In genomic region chr3:117589454-117589853, GRCh38 we compare ENCODE assay signal across 12 cellular contexts.
A peak's percentile ranks its signal among the peaks of the same experiment; 100 is the strongest.
DNase-seq lines count a peak whose midpoint lies in the region; TF ChIP-seq lines count a peak whose summit lies in the region.
"Had no signal": no experiment of that assay in that cellular context is flagged by ENCODE, and none has a peak within 500 bp of the region (broad histone marks: within the 10 kb centered on the region; RNA-seq: fewer than 3 reads in every experiment).

No MANE protein-coding gene starts in this region.

- H3K4me3 ChIP-seq in esophagus muscularis mucosa: no peak overlapping the region
- H3K4me3 ChIP-seq: esophagus squamous epithelium had no signal

- H3K36me3 ChIP-seq in esophagus muscularis mucosa: no peaks in the 10 kb centered on the region
- H3K36me3 ChIP-seq: esophagus squamous epithelium had no signal

- intact Hi-C loops in esophagus muscularis mucosa (cut with DNase I): no loop called here

- no peak for TF ChIP-seq POLR2A in esophagus muscularis mucosa (IDR thresholded peaks at IDR 0.05; ENCODE audit: low read depth)

- no peaks in the 10 kb centered on the region for H3K9me3 ChIP-seq in esophagus muscularis mucosa
- H3K9me3 ChIP-seq: esophagus squamous epithelium had no signal

- H3K27me3 ChIP-seq in esophagus muscularis mucosa: no peaks in the 10 kb centered on the region
- H3K27me3 ChIP-seq: esophagus squamous epithelium had no signal

- DNase-seq in DMS 273 (lab: John Stamatoyannopoulos, UW; ENCODE audit: unreplicated experiment): peak; percentile 59
- peak; percentile 95 for DNase-seq in NCI-H1436 (lab: John Stamatoyannopoulos, UW)
- DNase-seq in NCI-H748 (lab: John Stamatoyannopoulos, UW; ENCODE audit: unreplicated experiment): peak; percentile 78
- peak; percentile 10 for DNase-seq in iPS-NIHi7 (ENCODE audit: extremely low spot score)
- DNase-seq in RKO (ENCODE audit: low spot score): no peak
- DNase-seq in GM20000 (ENCODE audit: low spot score): no peak
- DNase-seq in esophagus muscularis mucosa (ENCODE audit: extremely low spot score): no peak
- no peak for DNase-seq in NCI-H146 (lab: John Stamatoyannopoulos, UW)
- DNase-seq: activated naive CD4-positive, alpha-beta T cell treated with anti-CD3 and anti-CD28 coated beads for 36 hours; esophagus squamous epithelium; right cardiac atrium had no signal

- TF ChIP-seq CTCF in GM20000 (IDR thresholded peaks at IDR 0.05; ENCODE audit: extremely low read depth, missing control alignments) (no peak), esophagus muscularis mucosa (IDR thresholded peaks at IDR 0.05) (no peak)

- no peak for TF ChIP-seq EP300 in esophagus muscularis mucosa (IDR thresholded peaks at IDR 0.05)

- H3K4me1 ChIP-seq in esophagus muscularis mucosa: peaks cover 0 to 10% (median 0%) of the 10 kb centered on the region in 4 donors
- H3K4me1 ChIP-seq: esophagus squamous epithelium had no signal

- WGBS in esophagus muscularis mucosa: 34% methylated on average over 2 of the region's 2 CpGs

- no peak overlapping the region for H3K27ac ChIP-seq in esophagus muscularis mucosa (replicated peaks in 1 of 4)
- H3K27ac ChIP-seq: esophagus squamous epithelium, HL-60 had no signal

Comparison
In these comparisons a context has a peak if more than half of its experiments do, and no peak if none do; other contexts are left out.
1. DNase-seq: peak in DMS 273 (single experiment), NCI-H1436 (single experiment), NCI-H748 (single experiment) and iPS-NIHi7 (single experiment); none in RKO (single experiment), GM20000 (single experiment), esophagus muscularis mucosa (single experiment) and NCI-H146 (single experiment).